Comparison of ENCODE assay signal across 10 cellular contexts in genomic region chr9:120730661-120731514, GRCh38. TPM values are rescaled to one million over a fixed set of nuclear protein-coding genes. Genes with fewer than 3 reads are reported as not detected.
DNase-seq lines count a peak whose midpoint lies in the region; TF ChIP-seq lines count a peak whose summit lies in the region.
"Had no signal": no experiment of that assay in that cellular context is flagged by ENCODE, and none has a peak within 500 bp of the region (broad histone marks: within the 10 kb centered on the region; RNA-seq: fewer than 3 reads in every experiment).

No MANE protein-coding gene starts in this region.

- no peaks in the 10 kb centered on the region for H3K9me3 Mint-ChIP-seq in immature natural killer cell

- DNase-seq in ELR (ENCODE audit: low read depth) (peak; percentile 85), NT2/D1 (ENCODE audit: low read depth, low spot score) (peak; percentile 20), fibroblast of gingiva (ENCODE audit: low read depth) (peak; percentile 69), non-pigmented ciliary epithelial cell (ENCODE audit: low read depth) (peak; percentile 93), immature natural killer cell (no peak), ovary (no peak), occipital lobe (lab: John Stamatoyannopoulos, UW) (no peak)
- DNase-seq in activated CD4-positive, alpha-beta T cell treated with anti-CD3 and anti-CD28 coated beads, Interleukin-2, amount 50 U/mL, for 48 hours, result no peak
- DNase-seq: NCI-H1092 had no signal

- H3K9me3 ChIP-seq in NT2/D1 (ENCODE audit: insufficient read depth, low read length) (no peaks in the 10 kb centered on the region), ovary (no peaks in the 10 kb centered on the region)

- H3K36me3 ChIP-seq in NT2/D1 (ENCODE audit: insufficient read depth, insufficient read length, low read length) (no peaks in the 10 kb centered on the region), ovary (no peaks in the 10 kb centered on the region)

- no peak overlapping the region for H3K4me3 Mint-ChIP-seq in immature natural killer cell

- H3K9ac ChIP-seq in NT2/D1 (ENCODE audit: insufficient read length, low read depth), result no peak overlapping the region
- H3K9ac ChIP-seq: parathyroid adenoma had no signal

- TF ChIP-seq POLR2A in ovary (IDR thresholded peaks at IDR 0.05), result no peak

- no peaks in the 10 kb centered on the region for H3K36me3 Mint-ChIP-seq in immature natural killer cell

- no peak for TF ChIP-seq CTCF in ovary (IDR thresholded peaks at IDR 0.05)

- no peaks in the 10 kb centered on the region for H3K27me3 ChIP-seq in NT2/D1 (ENCODE audit: insufficient read depth, insufficient read length)
- no peaks in the 10 kb centered on the region for H3K27me3 ChIP-seq in ovary

- 74 to 81% (median 80%) methylated on average over 7 of the region's 7 CpGs for WGBS in ovary, 3 donors

- H3K27me3 Mint-ChIP-seq in immature natural killer cell (ENCODE audit: low read depth in 3 of 3), result peaks cover 0 to 2% (median 1%) of the 10 kb centered on the region in 3 donors

- no peak overlapping the region for H3K27ac ChIP-seq in ovary
- H3K27ac ChIP-seq: parathyroid adenoma had no signal

- H3K4me3 ChIP-seq in NT2/D1 (ENCODE audit: insufficient read length, low read depth), result no peak overlapping the region
- H3K4me3 ChIP-seq in ovary, result no peak overlapping the region

- intact Hi-C loops in ovary (cut with DNase I), result no loop called here

- H3K4me1 Mint-ChIP-seq in immature natural killer cell, result no peaks in the 10 kb centered on the region

- H3K4me1 ChIP-seq in NT2/D1 (ENCODE audit: insufficient read depth, insufficient read length) (peaks cover 2% of the 10 kb centered on the region), ovary (ENCODE audit: insufficient read depth) (no peaks in the 10 kb centered on the region)
- H3K4me1 ChIP-seq: parathyroid adenoma had no signal

- no peak overlapping the region for H3K27ac Mint-ChIP-seq in immature natural killer cell

- TF ChIP-seq EP300 in ovary (IDR thresholded peaks at IDR 0.05), result no peak

RNA-seq across cellular contexts. Expression of gene MEGF9, which starts 16.6 kb away (rescaled TPM):
- polyA plus RNA-seq in immature natural killer cell (10 to 100 TPM; 10.0 to 13.3 (median 11.2) TPM), ovary (10 to 100 TPM in 1 of 2 donors, 1 to 10 TPM in 1; 9.9 to 27.3 TPM)
- total RNA-seq in ovary (10 to 100 TPM; 12.6 to 20.8 (median 14.6) TPM), occipital lobe (58.8 TPM)

Comparison
In these comparisons a context has a peak if more than half of its experiments do, and no peak if none do; other contexts are left out.
1. DNase-seq: peak in ELR (single experiment), NT2/D1 (single experiment), fibroblast of gingiva (single experiment) and non-pigmented ciliary epithelial cell (single experiment); none in immature natural killer cell (0 of 3), ovary (0 of 5), activated CD4-positive, alpha-beta T cell treated with anti-CD3 and anti-CD28 coated beads, Interleukin-2, amount 50 U/mL, for 48 hours (0 of 2) and occipital lobe (single experiment).